Comparison of ENCODE assay signal across 10 cellular contexts in genomic region chr5:113678924-113679575, GRCh38.
A peak's percentile ranks its signal among the peaks of the same experiment; 100 is the strongest.
DNase-seq lines count a peak whose midpoint lies in the region; ATAC-seq, FAIRE-seq and TF ChIP-seq lines count a peak whose summit lies in the region.
"Had no signal": no experiment of that assay in that cellular context is flagged by ENCODE, and none has a peak within 500 bp of the region (broad histone marks: within the 10 kb centered on the region; RNA-seq: fewer than 3 reads in every experiment).

No MANE protein-coding gene starts in this region.

- no peak for TF ChIP-seq POLR2A in endothelial cell of umbilical vein (IDR thresholded peaks at IDR 0.05; ENCODE audit: low read depth, low read length)

- no peaks in the 10 kb centered on the region for H3K9me1 ChIP-seq in endothelial cell of umbilical vein (replicated peaks; ENCODE audit: control insufficient read depth, extremely low read depth, insufficient read depth, low read length)

- POLR2A ChIA-PET in RWPE1 (lab: Yijun Ruan, JAX; ENCODE audit: low non-redundant PET) (no interaction called here), endothelial cell of umbilical vein (lab: Charles Lee) (no interaction called here)

- H3K36me3 ChIP-seq in endothelial cell of umbilical vein (ENCODE audit: control insufficient read depth in 2 of 2, extremely low read depth in 1 of 2, insufficient read depth in 2 of 2, low read length in 2 of 2), result no peaks in the 10 kb centered on the region

- ATAC-seq in GM18907 (IDR thresholded peaks at IDR 0.05; ENCODE audit: unreplicated experiment) (peak; percentile 79), natural killer cell (no peak), HG02588 (IDR thresholded peaks at IDR 0.05; ENCODE audit: unreplicated experiment) (no peak)

- no peak overlapping the region for H2AFZ ChIP-seq in endothelial cell of umbilical vein (ENCODE audit: low read depth, low read length)

- no peak overlapping the region for H3K4me2 ChIP-seq in endothelial cell of umbilical vein (ENCODE audit: insufficient read depth, low read length)

- H3K4me1 ChIP-seq in endothelial cell of umbilical vein (ENCODE audit: control insufficient read depth, extremely low read depth, insufficient read depth, low read length), result no peaks in the 10 kb centered on the region

- no peaks in the 10 kb centered on the region for H3K79me2 ChIP-seq in endothelial cell of umbilical vein (ENCODE audit: control insufficient read depth, insufficient read depth, low read length)

- no TSS peak for BruUV-seq in endothelial cell of umbilical vein (replicated peaks; lab: Mats Ljungman, UMichigan)

- H3K9me3 Mint-ChIP-seq in nephron (no peaks in the 10 kb centered on the region), natural killer cell (no peaks in the 10 kb centered on the region)

- H3K4me3 Mint-ChIP-seq in nephron (no peak overlapping the region), natural killer cell (no peak overlapping the region)
- H3K4me3 Mint-ChIP-seq: activated B cell treated with CpG ODN at 0.5 μM for 24 hours had no signal

- H3K27me3 Mint-ChIP-seq in nephron (ENCODE audit: low read depth) (no peaks in the 10 kb centered on the region), natural killer cell (ENCODE audit: low read depth in 2 of 2) (no peaks in the 10 kb centered on the region)
- H3K27me3 Mint-ChIP-seq: activated B cell treated with CpG ODN at 0.5 μM for 24 hours had no signal

- H3K36me3 Mint-ChIP-seq in nephron (ENCODE audit: low read depth) (no peaks in the 10 kb centered on the region), natural killer cell (no peaks in the 10 kb centered on the region)

- H3K9me3 ChIP-seq in endothelial cell of umbilical vein (replicated peaks; ENCODE audit: control insufficient read depth, insufficient read depth, low read length), result no peaks in the 10 kb centered on the region

- TF ChIP-seq CTCF in RWPE1 (conservative IDR thresholded peaks at IDR 0.05; ENCODE audit: low read depth), result peak; percentile 71
- TF ChIP-seq CTCF in endothelial cell of umbilical vein (IDR thresholded peaks at IDR 0.05; ENCODE audit: extremely low read depth in 1 of 2, insufficient read depth in 1 of 2, low read depth in 1 of 2, low read length in 2 of 2), result peak; percentile 58 to 64
- TF ChIP-seq CTCF in nephron (IDR thresholded peaks at IDR 0.05; ENCODE audit: unreplicated experiment in 3 of 3), result peak; percentile 81 to 88 (median 83)
- TF ChIP-seq CTCF in natural killer cell (IDR thresholded peaks at IDR 0.05), result no peak

- H3K4me1 Mint-ChIP-seq in nephron, result no peaks in the 10 kb centered on the region
- no peaks in the 10 kb centered on the region for H3K4me1 Mint-ChIP-seq in natural killer cell
- H3K4me1 Mint-ChIP-seq: activated B cell treated with CpG ODN at 0.5 μM for 24 hours had no signal

- FAIRE-seq in endothelial cell of umbilical vein (lab: Jason Lieb, UNC), result peak; percentile 73

- dilution Hi-C loops in endothelial cell of umbilical vein (cut with MboI; ENCODE audit: extremely low pct_ligation_motif_present, low sequenced_read_pairs), result no loop called here

- no peaks in the 10 kb centered on the region for H4K20me1 ChIP-seq in endothelial cell of umbilical vein (replicated peaks; ENCODE audit: control insufficient read depth, extremely low read depth, insufficient read depth, low read length)

- peaks cover 0 to 2% of the 10 kb centered on the region in 2 experiments for H3K27me3 ChIP-seq in endothelial cell of umbilical vein (ENCODE audit: control insufficient read depth in 2 of 2, insufficient read depth in 2 of 2, low read length in 2 of 2)

- H3K27ac ChIP-seq in RWPE1 (no peak overlapping the region), endothelial cell of umbilical vein (ENCODE audit: insufficient read depth, low read depth, low read length) (no peak overlapping the region)
- H3K27ac ChIP-seq: skin epidermis had no signal

- H3K27ac Mint-ChIP-seq in nephron (peak overlapping the region in 2 of 3 experiments; percentile 17), natural killer cell (no peak overlapping the region)
- H3K27ac Mint-ChIP-seq: activated B cell treated with CpG ODN at 0.5 μM for 24 hours had no signal

- no peak overlapping the region for H3K9ac ChIP-seq in endothelial cell of umbilical vein (replicated peaks; ENCODE audit: extremely low read depth, insufficient read depth, low read length)

- DNase-seq in COR-L47 (lab: John Stamatoyannopoulos, UW), result peak; percentile 34
- DNase-seq in HS-5 (ENCODE audit: low read depth), result peak; percentile 31
- DNase-seq in RWPE1 (ENCODE audit: low spot score), result peak; percentile 76
- peak; percentile 55 for DNase-seq in endothelial cell of umbilical vein (ENCODE audit: low read depth, low spot score)
- DNase-seq in natural killer cell, result no peak
- DNase-seq: activated B cell treated with CpG ODN at 0.5 μM for 24 hours had no signal

- CTCF ChIA-PET in RWPE1 (lab: Yijun Ruan, JAX) (interaction anchor here (0.6 to 3.6 kb wide), 9 partner anchors 15 to 1345 kb away, joined by 3 to 20 read pairs (median 4); no protein-coding TSS in a partner anchor), endothelial cell of umbilical vein (lab: Charles Lee) (interaction anchor here (0.9 to 7.4 kb wide), 14 partner anchors 8 to 1630 kb away, joined by 3 to 132 read pairs (median 4); no protein-coding TSS in a partner anchor)

- intact Hi-C loops in endothelial cell of umbilical vein (cut with micrococcal nuclease) (loop anchor here (1.0 to 5.0 kb wide), 8 partner anchors 128 to 1567 kb away; no protein-coding TSS in a partner anchor), natural killer cell (cut with micrococcal nuclease) (no loop called here)

- no peak overlapping the region for H3K4me3 ChIP-seq in endothelial cell of umbilical vein (replicated peaks in 1 of 3; ENCODE audit: insufficient read depth in 1 of 3, low read depth in 1 of 3, low read length in 3 of 3)
- H3K4me3 ChIP-seq: skin epidermis had no signal

TF ChIP-seq in endothelial cell of umbilical vein, 7 proteins besides CTCF, POLR2A, EP300 and RAD21:
- TF ChIP-seq FOS (IDR thresholded peaks at IDR 0.05; ENCODE audit: borderline replicate concordance, insufficient read depth, low read length) (no peak), EZH2 (IDR thresholded peaks at IDR 0.05; ENCODE audit: borderline replicate concordance, low read depth, low read length, severe bottlenecking) (no peak), GATA2 (IDR thresholded peaks at IDR 0.05; ENCODE audit: insufficient read depth, insufficient read length, low read depth, low read length) (no peak), POLR2AphosphoS5 (IDR thresholded peaks at IDR 0.05; ENCODE audit: insufficient read depth, low read depth, low read length) (no peak), JUN (IDR thresholded peaks at IDR 0.05; ENCODE audit: borderline replicate concordance, insufficient read depth, insufficient read length, low read depth) (no peak), MYC (IDR thresholded peaks at IDR 0.05; ENCODE audit: low read depth, low read length) (no peak)
- TF ChIP-seq, protein P1, sequence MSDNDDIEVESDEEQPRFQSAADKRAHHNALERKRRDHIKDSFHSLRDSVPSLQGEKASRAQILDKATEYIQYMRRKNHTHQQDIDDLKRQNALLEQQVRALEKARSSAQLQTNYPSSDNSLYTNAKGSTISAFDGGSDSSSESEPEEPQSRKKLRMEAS (IDR thresholded peaks at IDR 0.05; ENCODE audit: insufficient read depth, insufficient read length), result no peak
TF ChIP-seq in endothelial cell of umbilical vein: peak in this region for 0.

Comparison
In these comparisons a context has a peak if more than half of its experiments do, and no peak if none do; other contexts are left out.
1. H3K27ac Mint-ChIP-seq: peak in nephron (2 of 3); none in natural killer cell (0 of 2).